15 cellular contexts compared by ENCODE assay signal in genomic region chr2:241608881-241609280, GRCh38. TPM values are rescaled to one million over a fixed set of nuclear protein-coding genes. Genes with fewer than 3 reads are reported as not detected.
DNase-seq lines count a peak whose midpoint lies in the region; ATAC-seq, FAIRE-seq and TF ChIP-seq lines count a peak whose summit lies in the region.
"Had no signal": no experiment of that assay in that cellular context is flagged by ENCODE, and none has a peak within 500 bp of the region (broad histone marks: within the 10 kb centered on the region; RNA-seq: fewer than 3 reads in every experiment).

No MANE protein-coding gene starts in this region.

- no peak overlapping the region for H3K27ac Mint-ChIP-seq in activated CD4-positive, alpha-beta memory T cell treated with anti-CD3 and anti-CD28 coated beads for 36 hours
- H3K27ac Mint-ChIP-seq in type B pancreatic cell, result peak overlapping the region; percentile 61

- H3K27me3 Mint-ChIP-seq in activated CD4-positive, alpha-beta memory T cell treated with anti-CD3 and anti-CD28 coated beads for 36 hours, result no peaks in the 10 kb centered on the region
- H3K27me3 Mint-ChIP-seq in type B pancreatic cell, result no peaks in the 10 kb centered on the region

- no peak overlapping the region for H2BK15ac ChIP-seq in mesendoderm (replicated peaks; ENCODE audit: low read depth)

- BruUV-seq in HepG2 (replicated peaks; lab: Mats Ljungman, UMichigan), result no TSS peak

- H3K9me3 Mint-ChIP-seq in activated CD4-positive, alpha-beta memory T cell treated with anti-CD3 and anti-CD28 coated beads for 36 hours, result no peaks in the 10 kb centered on the region
- H3K9me3 Mint-ChIP-seq in type B pancreatic cell, result no peaks in the 10 kb centered on the region

- H3K36me3 ChIP-seq in HepG2 (replicated peaks in 1 of 2; ENCODE audit: control insufficient read depth in 1 of 2, insufficient read depth in 2 of 2, low read length in 2 of 2), result peaks cover 20 to 53% of the 10 kb centered on the region in 2 experiments
- peaks cover 0 to 19% (median 0%) of the 10 kb centered on the region in 4 donors for H3K36me3 ChIP-seq in right lobe of liver
- peaks cover 2% of the 10 kb centered on the region for H3K36me3 ChIP-seq in mesendoderm (ENCODE audit: control insufficient read depth, insufficient read depth, low read length)

- no peak overlapping the region for H3K18ac ChIP-seq in mesendoderm (ENCODE audit: low read length)

- H3K36me3 Mint-ChIP-seq in activated CD4-positive, alpha-beta memory T cell treated with anti-CD3 and anti-CD28 coated beads for 36 hours, result peaks cover 6% of the 10 kb centered on the region
- H3K36me3 Mint-ChIP-seq in type B pancreatic cell, result no peaks in the 10 kb centered on the region

- H3K4me2 ChIP-seq in HepG2 (ENCODE audit: low read depth, low read length) (peak overlapping the region; percentile 94; the same call in 1 of the 2 replicates), mesendoderm (ENCODE audit: low read length) (no peak overlapping the region)

- no peak overlapping the region for H3K4me3 Mint-ChIP-seq in activated CD4-positive, alpha-beta memory T cell treated with anti-CD3 and anti-CD28 coated beads for 36 hours
- H3K4me3 Mint-ChIP-seq in type B pancreatic cell, result peak overlapping the region; percentile 73

- peaks cover 12% of the 10 kb centered on the region for H3K79me1 ChIP-seq in mesendoderm (ENCODE audit: low read length)

- intact Hi-C loops in HepG2 (cut with micrococcal nuclease; ENCODE audit: unreplicated experiment), result no loop called here
- intact Hi-C loops in right lobe of liver (cut with DNase I), result no loop called here
- intact Hi-C loops in activated CD4-positive, alpha-beta memory T cell treated with anti-CD3 and anti-CD28 coated beads for 36 hours (cut with micrococcal nuclease), result no loop called here

- TF ChIP-seq POLR2A in HepG2 (IDR thresholded peaks at IDR 0.05; ENCODE audit: insufficient read depth in 1 of 2, low read depth in 2 of 2, low read length in 2 of 2) (no peak; a peak in 1 of 4 replicates), right lobe of liver (IDR thresholded peaks at IDR 0.05) (no peak)

- CTCF ChIA-PET in HepG2 (lab: Yijun Ruan, JAX; ENCODE audit: low intra/inter-chr PET ratio, low total read pairs), result no interaction called here
- CTCF ChIA-PET in activated CD4-positive, alpha-beta memory T cell treated with anti-CD3 and anti-CD28 coated beads for 36 hours (lab: Charles Lee), result no interaction called here

- no peak for TF ChIP-seq EP300 in HepG2 (IDR thresholded peaks at IDR 0.05; ENCODE audit: low read depth in 2 of 2, low read length in 2 of 2)
- TF ChIP-seq EP300 in HepG2 (CRISPR knock-in tag; IDR thresholded peaks at IDR 0.05; ENCODE audit: borderline replicate concordance), result no peak

- H3K4ac ChIP-seq in mesendoderm (ENCODE audit: low read depth, low read length), result no peak overlapping the region

- peaks cover 32% of the 10 kb centered on the region for H3K4me1 ChIP-seq in HepG2 (ENCODE audit: insufficient read depth, low read length)
- H3K4me1 ChIP-seq in right lobe of liver, result peaks cover 0 to 6% (median 0%) of the 10 kb centered on the region in 4 donors
- H3K4me1 ChIP-seq in mesendoderm (ENCODE audit: control insufficient read depth, low read depth, low read length), result no peaks in the 10 kb centered on the region

- peaks cover 14% of the 10 kb centered on the region for H3K4me1 Mint-ChIP-seq in activated CD4-positive, alpha-beta memory T cell treated with anti-CD3 and anti-CD28 coated beads for 36 hours (ENCODE audit: low read depth)
- H3K4me1 Mint-ChIP-seq in type B pancreatic cell (ENCODE audit: unreplicated experiment), result peaks cover 16% of the 10 kb centered on the region

- POLR2A ChIA-PET in HepG2 (lab: Yijun Ruan, JAX), result interaction anchor here (1.2 to 2.0 kb wide), 4 partner anchors 50 to 163 kb away, joined by 3 to 12 read pairs (median 5); partner anchors contain the start of gene BOK
- POLR2A ChIA-PET in activated CD4-positive, alpha-beta memory T cell treated with anti-CD3 and anti-CD28 coated beads for 36 hours (lab: Charles Lee), result no interaction called here

- no peak overlapping the region for H2AFZ ChIP-seq in HepG2 (ENCODE audit: low read length)

- no peaks in the 10 kb centered on the region for H4K20me1 ChIP-seq in HepG2 (ENCODE audit: insufficient read depth, low read length)

- no peak for FAIRE-seq in HepG2 (lab: Jason Lieb, UNC)
- no peak for FAIRE-seq in GM19239 (lab: Jason Lieb, UNC)

- in situ Hi-C loops in HepG2 (cut with HindIII; ENCODE audit: extremely low pct_ligation_motif_present, low pct_unique_long_range_greater_than_20kb), result no loop called here

- no peak overlapping the region for H4K8ac ChIP-seq in mesendoderm (ENCODE audit: low read depth, low read length)

- H3K56ac ChIP-seq in mesendoderm (ENCODE audit: low read length), result peak overlapping the region; percentile 26

- H3K27me3 ChIP-seq in HepG2 (ENCODE audit: control insufficient read depth in 1 of 2, insufficient read depth in 2 of 2, low read length in 2 of 2) (no peaks in the 10 kb centered on the region), right lobe of liver (no peaks in the 10 kb centered on the region), mesendoderm (ENCODE audit: insufficient read depth, low read length, poor library complexity) (no peaks in the 10 kb centered on the region)

- H3K4me3 ChIP-seq in HepG2 (replicated peaks in 1 of 3; ENCODE audit: insufficient read depth in 1 of 3, low read depth in 2 of 3, low read length in 3 of 3), result no peak overlapping the region
- H3K4me3 ChIP-seq in right lobe of liver, result no peak overlapping the region
- no peak overlapping the region for H3K4me3 ChIP-seq in mesendoderm (ENCODE audit: low read length)

- peak overlapping the region; percentile 89; the same call in 1 of the 2 replicates for H3K9ac ChIP-seq in HepG2 (ENCODE audit: insufficient read depth, low read depth, low read length)
- H3K9ac ChIP-seq in mesendoderm (ENCODE audit: low read length), result no peak overlapping the region

- H2BK120ac ChIP-seq in mesendoderm (ENCODE audit: low read depth, low read length), result no peak overlapping the region

- H2AK5ac ChIP-seq in mesendoderm (ENCODE audit: low read length), result no peak overlapping the region

- TF ChIP-seq RAD21 in HepG2 (CRISPR knock-in tag; IDR thresholded peaks at IDR 0.05), result no peak

- H3K79me2 ChIP-seq in HepG2 (ENCODE audit: insufficient read depth, low read length) (peaks cover 38% of the 10 kb centered on the region), mesendoderm (ENCODE audit: control insufficient read depth, insufficient read depth, low read length) (peaks cover 9% of the 10 kb centered on the region)

- TF ChIP-seq CTCF in HepG2 (CRISPR knock-in tag; IDR thresholded peaks at IDR 0.05) (no peak), right lobe of liver (IDR thresholded peaks at IDR 0.05) (no peak), type B pancreatic cell (conservative IDR thresholded peaks at IDR 0.05) (no peak)

- DNase-seq in HepG2 (ENCODE audit: low spot score), result no peak
- DNase-seq in right lobe of liver, result no peak
- DNase-seq in activated CD4-positive, alpha-beta memory T cell treated with anti-CD3 and anti-CD28 coated beads for 36 hours, result peak; percentile 22
- no peak for DNase-seq in mesendoderm
- DNase-seq in type B pancreatic cell (ENCODE audit: extremely low spot score, unreplicated experiment), result no peak
- no peak for DNase-seq in GM19239 (ENCODE audit: insufficient read length, low spot score)
- DNase-seq in COLO668 (lab: John Stamatoyannopoulos, UW; ENCODE audit: unreplicated experiment), result no peak
- DNase-seq: activated effector memory CD4-positive, alpha-beta T cell treated with Interleukin-2 at 50 U/mL for 16 hours; hypothalamus; NCI-H1417; NCI-H69; stimulated activated CD4-positive, alpha-beta T cell treated with anti-CD3 and anti-CD28 coated beads, Interleukin-4, amount 100 ng/mL, for 1 hour had no signal

- H3K27ac ChIP-seq in HepG2 (ENCODE audit: extremely low read length, insufficient read depth, low read length) (peak overlapping the region; percentile 86), right lobe of liver (no peak overlapping the region), mesendoderm (ENCODE audit: low read depth, low read length) (no peak overlapping the region)
- H3K27ac ChIP-seq: WERI-Rb-1 had no signal

- no peak overlapping the region for H2BK5ac ChIP-seq in mesendoderm (ENCODE audit: low read length)

- no peak overlapping the region for H4K5ac ChIP-seq in mesendoderm (ENCODE audit: low read length)

- 95% methylated on average over 10 of the region's 10 CpGs for WGBS in HepG2 (ENCODE audit: low lambda C conversion rate)
- WGBS in right lobe of liver (ENCODE audit: insufficient coverage, low coverage, low lambda C conversion rate, missing lambda C conversion rate), result 78% methylated on average over 7 of the region's 10 CpGs
- WGBS in mesendoderm (ENCODE audit: extremely low coverage, insufficient coverage, low lambda C conversion rate), result no CpG with 5 or more reads among the region's 10 CpGs

- ATAC-seq in HepG2 (no peak), right lobe of liver (no peak), HG03460 (IDR thresholded peaks at IDR 0.05; ENCODE audit: unreplicated experiment) (no peak)
- ATAC-seq: Right ventricle myocardium inferior had no signal

- H3K23ac ChIP-seq in mesendoderm (ENCODE audit: low read length), result no peak overlapping the region

- H3K9me3 ChIP-seq in HepG2 (ENCODE audit: low read length) (no peaks in the 10 kb centered on the region), right lobe of liver (no peaks in the 10 kb centered on the region)

RNA-seq across cellular contexts. Expression of gene THAP4, which starts 28.1 kb away (rescaled TPM):
- total RNA-seq in HepG2 (2016; rRNA removed; fragmentation: Illumina TruSeq; extraction: Trizol), result 68.2 and 75.7 TPM in 2 replicates
- total RNA-seq in HepG2 (2016; cell fraction: cytosol; rRNA removed; fragmentation: Illumina TruSeq; extraction: Trizol; ENCODE audit: low read depth), result 133 and 143 TPM in 2 replicates
- 59.6 and 76.6 TPM in 2 replicates for total RNA-seq in HepG2 (2016; cell fraction: insoluble cytoplasmic fraction; rRNA removed; fragmentation: Illumina TruSeq; extraction: Trizol)
- total RNA-seq in HepG2 (2016; cell fraction: membrane; rRNA removed; fragmentation: Illumina TruSeq; extraction: Trizol), result 167 and 184 TPM in 2 replicates
- 30.7 and 35.8 TPM in 2 replicates for total RNA-seq in HepG2 (2016; cell fraction: nucleus; rRNA removed; fragmentation: Illumina TruSeq; extraction: Trizol)
- polyA plus RNA-seq in HepG2 (2011; rRNA removed), result 59.7 and 70.2 TPM in 2 replicates
- polyA plus RNA-seq in HepG2 (2011; cell fraction: cytosol; rRNA removed), result 54.6 and 83.4 TPM in 2 replicates
- 44.5 and 45.2 TPM in 2 replicates for polyA plus RNA-seq in HepG2 (2011; cell fraction: nucleus; rRNA removed)
- polyA plus RNA-seq in HepG2 (2012), result 52.8 and 71.5 TPM in 2 replicates
- 151 and 156 TPM in 2 replicates for polyA plus RNA-seq in HepG2 (2016; cell fraction: cytosol; fragmentation: Illumina TruSeq; extraction: Trizol; ENCODE audit: low read depth)
- 70.7 and 84.7 TPM in 2 replicates for polyA plus RNA-seq in HepG2 (2016; cell fraction: insoluble cytoplasmic fraction; fragmentation: Illumina TruSeq; extraction: Trizol; ENCODE audit: low read depth)
- 183 and 195 TPM in 2 replicates for polyA plus RNA-seq in HepG2 (2016; cell fraction: membrane; fragmentation: Illumina TruSeq; extraction: Trizol; ENCODE audit: low read depth)
- polyA plus RNA-seq in HepG2 (2016; cell fraction: nucleus; fragmentation: Illumina TruSeq; extraction: Trizol; ENCODE audit: insufficient read depth, low read depth), result 54.6 and 58.8 TPM in 2 replicates
- polyA minus RNA-seq in HepG2 (2011; rRNA and poly(A)+ RNA removed; ENCODE audit: low replicate concordance), result 38.3 and 105 TPM in 2 replicates
- 40.5 and 45.2 TPM in 2 replicates for polyA minus RNA-seq in HepG2 (2011; cell fraction: cytosol; rRNA and poly(A)+ RNA removed)
- polyA minus RNA-seq in HepG2 (2011; cell fraction: nucleus; rRNA and poly(A)+ RNA removed), result 18.9 and 20.6 TPM in 2 replicates
- total RNA-seq in right lobe of liver, result 10 to 100 TPM; 22.1 to 39.2 (median 25.0) TPM
- total RNA-seq in activated CD4-positive, alpha-beta memory T cell treated with anti-CD3 and anti-CD28 coated beads for 36 hours, result 10 to 100 TPM; 43.7 to 44.5 TPM
- polyA plus RNA-seq in mesendoderm (2013, experiment 1 of 2), result 74.2 TPM
- 76.2 TPM for polyA plus RNA-seq in mesendoderm (2013, experiment 2 of 2)
- total RNA-seq in type B pancreatic cell (ENCODE audit: low replicate concordance), result 51.3 and 53.3 TPM in 2 replicates

RNA-seq across cellular contexts. Expression of gene ATG4B, which starts 28.6 kb away (rescaled TPM):
- total RNA-seq in HepG2 (2016; rRNA removed; fragmentation: Illumina TruSeq; extraction: Trizol), result 95.5 and 96.3 TPM in 2 replicates
- total RNA-seq in HepG2 (2016; cell fraction: cytosol; rRNA removed; fragmentation: Illumina TruSeq; extraction: Trizol; ENCODE audit: low read depth), result 36.7 and 38.3 TPM in 2 replicates
- 89.4 and 100 TPM in 2 replicates for total RNA-seq in HepG2 (2016; cell fraction: insoluble cytoplasmic fraction; rRNA removed; fragmentation: Illumina TruSeq; extraction: Trizol)
- 29.3 and 29.5 TPM in 2 replicates for total RNA-seq in HepG2 (2016; cell fraction: membrane; rRNA removed; fragmentation: Illumina TruSeq; extraction: Trizol)
- total RNA-seq in HepG2 (2016; cell fraction: nucleus; rRNA removed; fragmentation: Illumina TruSeq; extraction: Trizol), result 81.6 and 83.5 TPM in 2 replicates
- 239 and 300 TPM in 2 replicates for polyA plus RNA-seq in HepG2 (2011; rRNA removed)
- 143 and 145 TPM in 2 replicates for polyA plus RNA-seq in HepG2 (2011; cell fraction: cytosol; rRNA removed)
- polyA plus RNA-seq in HepG2 (2011; cell fraction: nucleus; rRNA removed), result 1,044 and 1,316 TPM in 2 replicates
- 190 and 212 TPM in 2 replicates for polyA plus RNA-seq in HepG2 (2012)
- 14.7 and 15.7 TPM in 2 replicates for polyA plus RNA-seq in HepG2 (2016; cell fraction: cytosol; fragmentation: Illumina TruSeq; extraction: Trizol; ENCODE audit: low read depth)
- 75.1 and 104 TPM in 2 replicates for polyA plus RNA-seq in HepG2 (2016; cell fraction: insoluble cytoplasmic fraction; fragmentation: Illumina TruSeq; extraction: Trizol; ENCODE audit: low read depth)
- polyA plus RNA-seq in HepG2 (2016; cell fraction: membrane; fragmentation: Illumina TruSeq; extraction: Trizol; ENCODE audit: low read depth), result 19.2 and 21.6 TPM in 2 replicates
- 244 TPM in 2 replicates for polyA plus RNA-seq in HepG2 (2016; cell fraction: nucleus; fragmentation: Illumina TruSeq; extraction: Trizol; ENCODE audit: insufficient read depth, low read depth)
- polyA minus RNA-seq in HepG2 (2011; rRNA and poly(A)+ RNA removed; ENCODE audit: low replicate concordance), result 85.8 and 275 TPM in 2 replicates
- polyA minus RNA-seq in HepG2 (2011; cell fraction: cytosol; rRNA and poly(A)+ RNA removed), result 75.1 and 78.1 TPM in 2 replicates
- polyA minus RNA-seq in HepG2 (2011; cell fraction: nucleus; rRNA and poly(A)+ RNA removed), result 203 and 244 TPM in 2 replicates
- 10 to 100 TPM; 20.6 to 49.8 (median 39.3) TPM for total RNA-seq in right lobe of liver
- 10 to 100 TPM; 85.0 to 85.9 TPM for total RNA-seq in activated CD4-positive, alpha-beta memory T cell treated with anti-CD3 and anti-CD28 coated beads for 36 hours
- polyA plus RNA-seq in mesendoderm (2013, experiment 1 of 2), result 52.9 TPM
- 53.9 TPM for polyA plus RNA-seq in mesendoderm (2013, experiment 2 of 2)
- 96.5 and 112 TPM in 2 replicates for total RNA-seq in type B pancreatic cell (ENCODE audit: low replicate concordance)

RNA-seq across cellular contexts. Expression of gene BOK, which starts 50.3 kb away (rescaled TPM):
- total RNA-seq in HepG2 (2016; rRNA removed; fragmentation: Illumina TruSeq; extraction: Trizol) (30.2 and 35.5 TPM in 2 replicates), right lobe of liver (100 to 1,000 TPM in 3 of 6 experiments, 10 to 100 TPM in 3; 50.1 to 119 (median 90.5) TPM), type B pancreatic cell (ENCODE audit: low replicate concordance) (41.5 and 108 TPM in 2 replicates)
- total RNA-seq in HepG2 (2016; cell fraction: cytosol; rRNA removed; fragmentation: Illumina TruSeq; extraction: Trizol; ENCODE audit: low read depth), result 22.2 and 23.9 TPM in 2 replicates
- total RNA-seq in HepG2 (2016; cell fraction: insoluble cytoplasmic fraction; rRNA removed; fragmentation: Illumina TruSeq; extraction: Trizol), result 28.1 and 36.4 TPM in 2 replicates
- total RNA-seq in HepG2 (2016; cell fraction: membrane; rRNA removed; fragmentation: Illumina TruSeq; extraction: Trizol), result 58.8 and 67.3 TPM in 2 replicates
- total RNA-seq in HepG2 (2016; cell fraction: nucleus; rRNA removed; fragmentation: Illumina TruSeq; extraction: Trizol), result 18.8 and 20.8 TPM in 2 replicates
- polyA plus RNA-seq in HepG2 (2011; rRNA removed), result 39.2 and 58.1 TPM in 2 replicates
- 49.3 and 71.9 TPM in 2 replicates for polyA plus RNA-seq in HepG2 (2011; cell fraction: cytosol; rRNA removed)
- 101 and 104 TPM in 2 replicates for polyA plus RNA-seq in HepG2 (2011; cell fraction: nucleus; rRNA removed)
- polyA plus RNA-seq in HepG2 (2012), result 43.9 and 55.3 TPM in 2 replicates
- polyA plus RNA-seq in HepG2 (2016; cell fraction: cytosol; fragmentation: Illumina TruSeq; extraction: Trizol; ENCODE audit: low read depth), result 28.1 and 33.7 TPM in 2 replicates
- 37.9 and 46.1 TPM in 2 replicates for polyA plus RNA-seq in HepG2 (2016; cell fraction: insoluble cytoplasmic fraction; fragmentation: Illumina TruSeq; extraction: Trizol; ENCODE audit: low read depth)
- polyA plus RNA-seq in HepG2 (2016; cell fraction: membrane; fragmentation: Illumina TruSeq; extraction: Trizol; ENCODE audit: low read depth), result 64.2 and 66.8 TPM in 2 replicates
- 41.2 and 42.5 TPM in 2 replicates for polyA plus RNA-seq in HepG2 (2016; cell fraction: nucleus; fragmentation: Illumina TruSeq; extraction: Trizol; ENCODE audit: insufficient read depth, low read depth)
- polyA minus RNA-seq in HepG2 (2011; rRNA and poly(A)+ RNA removed; ENCODE audit: low replicate concordance), result 10.1 and 74.6 TPM in 2 replicates
- polyA minus RNA-seq in HepG2 (2011; cell fraction: cytosol; rRNA and poly(A)+ RNA removed), result 39.7 and 41.5 TPM in 2 replicates
- 9.9 and 12.7 TPM in 2 replicates for polyA minus RNA-seq in HepG2 (2011; cell fraction: nucleus; rRNA and poly(A)+ RNA removed)
- total RNA-seq in activated CD4-positive, alpha-beta memory T cell treated with anti-CD3 and anti-CD28 coated beads for 36 hours, result under 1 TPM; 0.07 to 0.10 TPM
- 30.7 TPM for polyA plus RNA-seq in mesendoderm (2013, experiment 1 of 2)
- 31.0 TPM for polyA plus RNA-seq in mesendoderm (2013, experiment 2 of 2)

Comparison
In these comparisons a context has a peak if more than half of its experiments do, and no peak if none do; other contexts are left out.
1. RNA of gene BOK, which starts 50.3 kb away (total RNA-seq): 50.1 to 119 TPM in right lobe of liver, 41.5 to 108 TPM in type B pancreatic cell and 18.8 to 67.3 TPM in HepG2; 0.07 to 0.10 TPM in activated CD4-positive, alpha-beta memory T cell treated with anti-CD3 and anti-CD28 coated beads for 36 hours; every median in the first group is over 10 times any median in the second.